ENCODE assay signal across 1 cellular context in the genomic region with DNA sequence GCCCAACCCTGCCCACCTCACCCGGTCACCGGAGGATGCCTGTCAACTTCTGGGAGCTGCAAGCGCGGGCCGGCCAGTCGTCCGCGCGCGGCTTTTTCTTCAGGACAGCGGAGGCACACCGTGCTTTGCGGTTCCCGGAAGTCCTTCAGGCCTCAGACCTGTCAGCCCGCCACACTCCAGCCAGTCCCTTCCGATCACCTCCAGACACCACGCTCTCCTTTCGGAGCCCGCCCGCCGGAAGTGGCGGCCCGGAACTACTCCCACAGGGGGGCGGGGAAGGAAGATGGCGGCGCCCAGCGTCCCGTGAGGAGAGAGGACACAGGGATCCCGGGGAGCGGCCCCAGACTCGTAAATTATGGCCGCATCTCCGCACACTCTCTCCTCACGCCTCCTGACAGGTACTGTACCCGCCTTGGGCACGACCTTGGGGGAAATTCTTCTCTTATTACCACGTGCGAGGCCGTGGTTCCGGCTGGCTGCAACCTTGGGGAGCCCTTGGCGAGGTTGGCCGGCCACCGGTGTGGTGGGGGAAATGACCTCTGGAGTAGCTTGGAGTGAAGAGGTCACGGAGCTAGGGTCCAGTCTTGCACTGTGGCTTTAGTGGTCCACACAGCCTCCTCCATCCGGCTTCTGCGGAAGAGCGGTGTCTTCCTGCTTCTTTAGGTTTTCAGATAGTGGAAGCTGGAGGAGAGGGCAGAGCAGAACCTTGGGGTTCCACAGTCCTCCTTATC.
TF ChIP-seq lines count a peak whose summit lies in the region.

A gene (plus strand): TSS at position 254 of the 731 bp plus-strand sequence. CDS start 102 bp downstream, at position 356.

TF ChIP-seq in HepG2, 621 proteins besides CTCF, POLR2A, EP300 and RAD21 (continued from another document and continues in another):
- TF ChIP-seq, protein P1, sequence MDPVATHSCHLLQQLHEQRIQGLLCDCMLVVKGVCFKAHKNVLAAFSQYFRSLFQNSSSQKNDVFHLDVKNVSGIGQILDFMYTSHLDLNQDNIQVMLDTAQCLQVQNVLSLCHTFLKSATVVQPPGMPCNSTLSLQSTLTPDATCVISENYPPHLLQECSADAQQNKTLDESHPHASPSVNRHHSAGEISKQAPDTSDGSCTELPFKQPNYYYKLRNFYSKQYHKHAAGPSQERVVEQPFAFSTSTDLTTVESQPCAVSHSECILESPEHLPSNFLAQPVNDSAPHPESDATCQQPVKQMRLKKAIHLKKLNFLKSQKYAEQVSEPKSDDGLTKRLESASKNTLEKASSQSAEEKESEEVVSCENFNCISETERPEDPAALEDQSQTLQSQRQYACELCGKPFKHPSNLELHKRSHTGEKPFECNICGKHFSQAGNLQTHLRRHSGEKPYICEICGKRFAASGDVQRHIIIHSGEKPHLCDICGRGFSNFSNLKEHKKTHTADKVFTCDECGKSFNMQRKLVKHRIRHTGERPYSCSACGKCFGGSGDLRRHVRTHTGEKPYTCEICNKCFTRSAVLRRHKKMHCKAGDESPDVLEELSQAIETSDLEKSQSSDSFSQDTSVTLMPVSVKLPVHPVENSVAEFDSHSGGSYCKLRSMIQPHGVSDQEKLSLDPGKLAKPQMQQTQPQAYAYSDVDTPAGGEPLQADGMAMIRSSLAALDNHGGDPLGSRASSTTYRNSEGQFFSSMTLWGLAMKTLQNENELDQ (CRISPR knock-in tag; IDR thresholded peaks at IDR 0.05; ENCODE audit: borderline replicate concordance) = 0 out of 2 replicates have a peak, but pooled peaks have one; percentile 30
- TF ChIP-seq THAP11 (CRISPR knock-in tag; IDR thresholded peaks at IDR 0.05) = peak; percentile 90
- TF ChIP-seq, protein P2, sequence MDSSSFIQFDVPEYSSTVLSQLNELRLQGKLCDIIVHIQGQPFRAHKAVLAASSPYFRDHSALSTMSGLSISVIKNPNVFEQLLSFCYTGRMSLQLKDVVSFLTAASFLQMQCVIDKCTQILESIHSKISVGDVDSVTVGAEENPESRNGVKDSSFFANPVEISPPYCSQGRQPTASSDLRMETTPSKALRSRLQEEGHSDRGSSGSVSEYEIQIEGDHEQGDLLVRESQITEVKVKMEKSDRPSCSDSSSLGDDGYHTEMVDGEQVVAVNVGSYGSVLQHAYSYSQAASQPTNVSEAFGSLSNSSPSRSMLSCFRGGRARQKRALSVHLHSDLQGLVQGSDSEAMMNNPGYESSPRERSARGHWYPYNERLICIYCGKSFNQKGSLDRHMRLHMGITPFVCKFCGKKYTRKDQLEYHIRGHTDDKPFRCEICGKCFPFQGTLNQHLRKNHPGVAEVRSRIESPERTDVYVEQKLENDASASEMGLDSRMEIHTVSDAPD (CRISPR knock-in tag; IDR thresholded peaks at IDR 0.05) = 0 out of 2 replicates have a peak, but pooled peaks have one; percentile 40
- TF ChIP-seq, protein P3, sequence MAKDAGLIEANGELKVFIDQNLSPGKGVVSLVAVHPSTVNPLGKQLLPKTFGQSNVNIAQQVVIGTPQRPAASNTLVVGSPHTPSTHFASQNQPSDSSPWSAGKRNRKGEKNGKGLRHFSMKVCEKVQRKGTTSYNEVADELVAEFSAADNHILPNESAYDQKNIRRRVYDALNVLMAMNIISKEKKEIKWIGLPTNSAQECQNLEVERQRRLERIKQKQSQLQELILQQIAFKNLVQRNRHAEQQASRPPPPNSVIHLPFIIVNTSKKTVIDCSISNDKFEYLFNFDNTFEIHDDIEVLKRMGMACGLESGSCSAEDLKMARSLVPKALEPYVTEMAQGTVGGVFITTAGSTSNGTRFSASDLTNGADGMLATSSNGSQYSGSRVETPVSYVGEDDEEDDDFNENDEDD (CRISPR knock-in tag; IDR thresholded peaks at IDR 0.05; ENCODE audit: borderline replicate concordance) = peak; percentile 83; the same call in 1 of the 2 replicates
- TF ChIP-seq, protein P4, sequence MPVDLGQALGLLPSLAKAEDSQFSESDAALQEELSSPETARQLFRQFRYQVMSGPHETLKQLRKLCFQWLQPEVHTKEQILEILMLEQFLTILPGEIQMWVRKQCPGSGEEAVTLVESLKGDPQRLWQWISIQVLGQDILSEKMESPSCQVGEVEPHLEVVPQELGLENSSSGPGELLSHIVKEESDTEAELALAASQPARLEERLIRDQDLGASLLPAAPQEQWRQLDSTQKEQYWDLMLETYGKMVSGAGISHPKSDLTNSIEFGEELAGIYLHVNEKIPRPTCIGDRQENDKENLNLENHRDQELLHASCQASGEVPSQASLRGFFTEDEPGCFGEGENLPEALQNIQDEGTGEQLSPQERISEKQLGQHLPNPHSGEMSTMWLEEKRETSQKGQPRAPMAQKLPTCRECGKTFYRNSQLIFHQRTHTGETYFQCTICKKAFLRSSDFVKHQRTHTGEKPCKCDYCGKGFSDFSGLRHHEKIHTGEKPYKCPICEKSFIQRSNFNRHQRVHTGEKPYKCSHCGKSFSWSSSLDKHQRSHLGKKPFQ (CRISPR knock-in tag; IDR thresholded peaks at IDR 0.05; ENCODE audit: insufficient replicate concordance) = peak; percentile 11
- TF ChIP-seq MATR3 (CRISPR knock-in tag; IDR thresholded peaks at IDR 0.05) = no peak
- TF ChIP-seq ZNF879 (CRISPR knock-in tag; IDR thresholded peaks at IDR 0.05) = no peak
- TF ChIP-seq, protein P5, sequence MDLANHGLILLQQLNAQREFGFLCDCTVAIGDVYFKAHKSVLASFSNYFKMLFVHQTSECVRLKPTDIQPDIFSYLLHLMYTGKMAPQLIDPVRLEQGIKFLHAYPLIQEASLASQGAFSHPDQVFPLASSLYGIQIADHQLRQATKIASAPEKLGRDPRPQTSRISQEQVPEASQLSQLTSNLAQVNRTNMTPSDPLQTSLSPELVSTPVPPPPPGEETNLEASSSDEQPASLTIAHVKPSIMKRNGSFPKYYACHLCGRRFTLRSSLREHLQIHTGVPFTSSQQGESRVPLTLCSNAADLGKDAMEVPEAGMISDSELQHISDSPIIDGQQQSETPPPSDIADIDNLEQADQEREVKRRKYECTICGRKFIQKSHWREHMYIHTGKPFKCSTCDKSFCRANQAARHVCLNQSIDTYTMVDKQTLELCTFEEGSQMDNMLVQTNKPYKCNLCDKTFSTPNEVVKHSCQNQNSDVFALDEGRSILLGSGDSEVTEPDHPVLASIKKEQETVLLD (CRISPR knock-in tag; IDR thresholded peaks at IDR 0.05; ENCODE audit: low read depth) = no peak
- TF ChIP-seq, protein P6, sequence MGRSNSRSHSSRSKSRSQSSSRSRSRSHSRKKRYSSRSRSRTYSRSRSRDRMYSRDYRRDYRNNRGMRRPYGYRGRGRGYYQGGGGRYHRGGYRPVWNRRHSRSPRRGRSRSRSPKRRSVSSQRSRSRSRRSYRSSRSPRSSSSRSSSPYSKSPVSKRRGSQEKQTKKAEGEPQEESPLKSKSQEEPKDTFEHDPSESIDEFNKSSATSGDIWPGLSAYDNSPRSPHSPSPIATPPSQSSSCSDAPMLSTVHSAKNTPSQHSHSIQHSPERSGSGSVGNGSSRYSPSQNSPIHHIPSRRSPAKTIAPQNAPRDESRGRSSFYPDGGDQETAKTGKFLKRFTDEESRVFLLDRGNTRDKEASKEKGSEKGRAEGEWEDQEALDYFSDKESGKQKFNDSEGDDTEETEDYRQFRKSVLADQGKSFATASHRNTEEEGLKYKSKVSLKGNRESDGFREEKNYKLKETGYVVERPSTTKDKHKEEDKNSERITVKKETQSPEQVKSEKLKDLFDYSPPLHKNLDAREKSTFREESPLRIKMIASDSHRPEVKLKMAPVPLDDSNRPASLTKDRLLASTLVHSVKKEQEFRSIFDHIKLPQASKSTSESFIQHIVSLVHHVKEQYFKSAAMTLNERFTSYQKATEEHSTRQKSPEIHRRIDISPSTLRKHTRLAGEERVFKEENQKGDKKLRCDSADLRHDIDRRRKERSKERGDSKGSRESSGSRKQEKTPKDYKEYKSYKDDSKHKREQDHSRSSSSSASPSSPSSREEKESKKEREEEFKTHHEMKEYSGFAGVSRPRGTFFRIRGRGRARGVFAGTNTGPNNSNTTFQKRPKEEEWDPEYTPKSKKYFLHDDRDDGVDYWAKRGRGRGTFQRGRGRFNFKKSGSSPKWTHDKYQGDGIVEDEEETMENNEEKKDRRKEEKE (IDR thresholded peaks at IDR 0.05) = no peak
- TF ChIP-seq, protein P7, sequence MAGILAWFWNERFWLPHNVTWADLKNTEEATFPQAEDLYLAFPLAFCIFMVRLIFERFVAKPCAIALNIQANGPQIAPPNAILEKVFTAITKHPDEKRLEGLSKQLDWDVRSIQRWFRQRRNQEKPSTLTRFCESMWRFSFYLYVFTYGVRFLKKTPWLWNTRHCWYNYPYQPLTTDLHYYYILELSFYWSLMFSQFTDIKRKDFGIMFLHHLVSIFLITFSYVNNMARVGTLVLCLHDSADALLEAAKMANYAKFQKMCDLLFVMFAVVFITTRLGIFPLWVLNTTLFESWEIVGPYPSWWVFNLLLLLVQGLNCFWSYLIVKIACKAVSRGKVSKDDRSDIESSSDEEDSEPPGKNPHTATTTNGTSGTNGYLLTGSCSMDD (CRISPR knock-in tag; IDR thresholded peaks at IDR 0.05) = no peak
- 0 out of 2 replicates have a peak, but pooled peaks have one; percentile 15 for TF ChIP-seq MEIS1 (CRISPR knock-in tag; IDR thresholded peaks at IDR 0.05; ENCODE audit: borderline replicate concordance)
- peak; percentile 93 for TF ChIP-seq MYC (CRISPR knock-in tag; IDR thresholded peaks at IDR 0.05; ENCODE audit: borderline replicate concordance)
- TF ChIP-seq FOXK1 (CRISPR knock-in tag; IDR thresholded peaks at IDR 0.05; ENCODE audit: borderline replicate concordance, low read depth) = peak; percentile 46; the same call in 1 of the 2 replicates
- TF ChIP-seq SOX13 (IDR thresholded peaks at IDR 0.05) = no peak
- TF ChIP-seq SOX13 (CRISPR knock-in tag; conservative IDR thresholded peaks at IDR 0.05 in 1 of 2, IDR thresholded peaks at IDR 0.05 in 1 of 2) = 0 out of 4 replicates have a peak, but pooled peaks of 1 of the 2 experiments have one; percentile 47
- TF ChIP-seq, protein P8, sequence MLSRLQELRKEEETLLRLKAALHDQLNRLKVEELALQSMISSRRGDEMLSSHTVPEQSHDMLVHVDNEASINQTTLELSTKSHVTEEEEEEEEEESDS (CRISPR knock-in tag; IDR thresholded peaks at IDR 0.05; ENCODE audit: borderline replicate concordance) = no peak
- TF ChIP-seq, protein P9, sequence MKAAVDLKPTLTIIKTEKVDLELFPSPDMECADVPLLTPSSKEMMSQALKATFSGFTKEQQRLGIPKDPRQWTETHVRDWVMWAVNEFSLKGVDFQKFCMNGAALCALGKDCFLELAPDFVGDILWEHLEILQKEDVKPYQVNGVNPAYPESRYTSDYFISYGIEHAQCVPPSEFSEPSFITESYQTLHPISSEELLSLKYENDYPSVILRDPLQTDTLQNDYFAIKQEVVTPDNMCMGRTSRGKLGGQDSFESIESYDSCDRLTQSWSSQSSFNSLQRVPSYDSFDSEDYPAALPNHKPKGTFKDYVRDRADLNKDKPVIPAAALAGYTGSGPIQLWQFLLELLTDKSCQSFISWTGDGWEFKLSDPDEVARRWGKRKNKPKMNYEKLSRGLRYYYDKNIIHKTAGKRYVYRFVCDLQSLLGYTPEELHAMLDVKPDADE (CRISPR knock-in tag; IDR thresholded peaks at IDR 0.05) = no peak
- peak; percentile 46 for TF ChIP-seq KAT7 (CRISPR knock-in tag; IDR thresholded peaks at IDR 0.05; ENCODE audit: borderline replicate concordance)
- peak; percentile 76 for TF ChIP-seq GFI1 (CRISPR knock-in tag; IDR thresholded peaks at IDR 0.05; ENCODE audit: borderline replicate concordance)
- TF ChIP-seq ZNF292 (CRISPR knock-in tag; IDR thresholded peaks at IDR 0.05; ENCODE audit: borderline replicate concordance, low read depth) = peak; percentile 82
- TF ChIP-seq ZFP1 (CRISPR knock-in tag; IDR thresholded peaks at IDR 0.05) = peak; percentile 41; the same call in 1 of the 2 replicates
- no peak for TF ChIP-seq ZNF543 (CRISPR knock-in tag; IDR thresholded peaks at IDR 0.05)
- TF ChIP-seq NR2F6 (IDR thresholded peaks at IDR 0.05) = peak; percentile 56; the same call in 1 of the 2 replicates
- TF ChIP-seq NR2F6 (CRISPR knock-in tag; IDR thresholded peaks at IDR 0.05) = peak; percentile 49
- TF ChIP-seq XRCC5 (optimal IDR thresholded peaks at IDR 0.05; ENCODE audit: low read length) = peak; percentile 68
- no peak for TF ChIP-seq NCOA5 (CRISPR knock-in tag; IDR thresholded peaks at IDR 0.05)
- peak; percentile 31 for TF ChIP-seq RXRA (CRISPR knock-in tag; IDR thresholded peaks at IDR 0.05)
- TF ChIP-seq ZC3H13 (CRISPR knock-in tag; IDR thresholded peaks at IDR 0.05) = no peak
- peak; percentile 93; the same call in 1 of the 2 replicates for TF ChIP-seq ZNF33B (CRISPR knock-in tag; IDR thresholded peaks at IDR 0.05)
- TF ChIP-seq ZNF326 (CRISPR knock-in tag; IDR thresholded peaks at IDR 0.05; ENCODE audit: borderline replicate concordance) = no peak
- TF ChIP-seq MBNL3 (CRISPR knock-in tag; conservative IDR thresholded peaks at IDR 0.05) = no peak
- no peak for TF ChIP-seq HMGA1 (CRISPR knock-in tag; conservative IDR thresholded peaks at IDR 0.05)
- TF ChIP-seq FOSL2 (CRISPR knock-in tag; IDR thresholded peaks at IDR 0.05) = peak; percentile 46; the same call in 1 of the 2 replicates
- no peak for TF ChIP-seq ZNF570 (CRISPR knock-in tag; IDR thresholded peaks at IDR 0.05; ENCODE audit: borderline replicate concordance)
- no peak for TF ChIP-seq SMARCC2 (IDR thresholded peaks at IDR 0.05)
- 0 out of 2 replicates have a peak, but pooled peaks have one; percentile 59 for TF ChIP-seq TOE1 (CRISPR knock-in tag; IDR thresholded peaks at IDR 0.05)
- TF ChIP-seq, protein P10, sequence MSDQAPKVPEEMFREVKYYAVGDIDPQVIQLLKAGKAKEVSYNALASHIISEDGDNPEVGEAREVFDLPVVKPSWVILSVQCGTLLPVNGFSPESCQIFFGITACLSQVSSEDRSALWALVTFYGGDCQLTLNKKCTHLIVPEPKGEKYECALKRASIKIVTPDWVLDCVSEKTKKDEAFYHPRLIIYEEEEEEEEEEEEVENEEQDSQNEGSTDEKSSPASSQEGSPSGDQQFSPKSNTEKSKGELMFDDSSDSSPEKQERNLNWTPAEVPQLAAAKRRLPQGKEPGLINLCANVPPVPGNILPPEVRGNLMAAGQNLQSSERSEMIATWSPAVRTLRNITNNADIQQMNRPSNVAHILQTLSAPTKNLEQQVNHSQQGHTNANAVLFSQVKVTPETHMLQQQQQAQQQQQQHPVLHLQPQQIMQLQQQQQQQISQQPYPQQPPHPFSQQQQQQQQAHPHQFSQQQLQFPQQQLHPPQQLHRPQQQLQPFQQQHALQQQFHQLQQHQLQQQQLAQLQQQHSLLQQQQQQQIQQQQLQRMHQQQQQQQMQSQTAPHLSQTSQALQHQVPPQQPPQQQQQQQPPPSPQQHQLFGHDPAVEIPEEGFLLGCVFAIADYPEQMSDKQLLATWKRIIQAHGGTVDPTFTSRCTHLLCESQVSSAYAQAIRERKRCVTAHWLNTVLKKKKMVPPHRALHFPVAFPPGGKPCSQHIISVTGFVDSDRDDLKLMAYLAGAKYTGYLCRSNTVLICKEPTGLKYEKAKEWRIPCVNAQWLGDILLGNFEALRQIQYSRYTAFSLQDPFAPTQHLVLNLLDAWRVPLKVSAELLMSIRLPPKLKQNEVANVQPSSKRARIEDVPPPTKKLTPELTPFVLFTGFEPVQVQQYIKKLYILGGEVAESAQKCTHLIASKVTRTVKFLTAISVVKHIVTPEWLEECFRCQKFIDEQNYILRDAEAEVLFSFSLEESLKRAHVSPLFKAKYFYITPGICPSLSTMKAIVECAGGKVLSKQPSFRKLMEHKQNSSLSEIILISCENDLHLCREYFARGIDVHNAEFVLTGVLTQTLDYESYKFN (CRISPR knock-in tag; conservative IDR thresholded peaks at IDR 0.05) = no peak; the same call in 1 of the 2 replicates
- TF ChIP-seq, protein P11, sequence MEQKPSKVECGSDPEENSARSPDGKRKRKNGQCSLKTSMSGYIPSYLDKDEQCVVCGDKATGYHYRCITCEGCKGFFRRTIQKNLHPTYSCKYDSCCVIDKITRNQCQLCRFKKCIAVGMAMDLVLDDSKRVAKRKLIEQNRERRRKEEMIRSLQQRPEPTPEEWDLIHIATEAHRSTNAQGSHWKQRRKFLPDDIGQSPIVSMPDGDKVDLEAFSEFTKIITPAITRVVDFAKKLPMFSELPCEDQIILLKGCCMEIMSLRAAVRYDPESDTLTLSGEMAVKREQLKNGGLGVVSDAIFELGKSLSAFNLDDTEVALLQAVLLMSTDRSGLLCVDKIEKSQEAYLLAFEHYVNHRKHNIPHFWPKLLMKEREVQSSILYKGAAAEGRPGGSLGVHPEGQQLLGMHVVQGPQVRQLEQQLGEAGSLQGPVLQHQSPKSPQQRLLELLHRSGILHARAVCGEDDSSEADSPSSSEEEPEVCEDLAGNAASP (CRISPR knock-in tag; IDR thresholded peaks at IDR 0.05; ENCODE audit: borderline replicate concordance) = no peak
